25 cellular contexts compared by ENCODE assay signal in genomic region chr4:42267724-42268123, GRCh38.
A peak's percentile ranks its signal among the peaks of the same experiment; 100 is the strongest.
DNase-seq lines count a peak whose midpoint lies in the region; ATAC-seq, FAIRE-seq and TF ChIP-seq lines count a peak whose summit lies in the region.
"Had no signal": no experiment of that assay in that cellular context is flagged by ENCODE, and none has a peak within 500 bp of the region (broad histone marks: within the 10 kb centered on the region; RNA-seq: fewer than 3 reads in every experiment).

No MANE protein-coding gene starts in this region.

- H4K20me1 ChIP-seq in H1 (replicated peaks in 1 of 2; ENCODE audit: control insufficient read depth in 1 of 2, insufficient read depth in 2 of 2, low read length in 2 of 2), result no peaks in the 10 kb centered on the region
- H4K20me1 ChIP-seq: BLaER1 treated with 17β-estradiol and CSF1 and Interleukin-3, amounts not matched to agents 10 nM and 100 nM had no signal

- H2BK20ac ChIP-seq in H1 (ENCODE audit: low read length), result 0 out of 2 replicates have a peak overlapping the region, but pooled peaks have one; percentile 36

- H3K9ac ChIP-seq in H1 (replicated peaks in 1 of 4; ENCODE audit: extremely low read depth in 1 of 4, low read depth in 3 of 4, low read length in 3 of 4), result no peak overlapping the region
- H3K9ac ChIP-seq: BLaER1 treated with 17β-estradiol and CSF1 and Interleukin-3, amounts not matched to agents 10 nM and 100 nM had no signal

- H4K8ac ChIP-seq in H1 (ENCODE audit: extremely low read depth, insufficient read depth, low read length), result no peak overlapping the region

- in situ Hi-C loops in transverse colon (cut with MboI; ENCODE audit: low pct_ligation_motif_present in 1 of 4, low pct_unique_long_range_greater_than_20kb in 1 of 4, low sequenced_read_pairs in 3 of 4), result no loop called here

- DNase-seq in H1 (ENCODE audit: low read depth in 1 of 2, low spot score in 2 of 2) (no peak), transverse colon (no peak)
- DNase-seq: 8988T; ACHN; AML-193; BE2C; CD4-positive, alpha-beta T cell; CD8-positive, alpha-beta memory T cell; DMS 273 treated with DMSO at 0.1 percent for 48 hours; DMS79; EL; GDM1; GOT3; H7; HCEC 1CT had no signal

- H3K18ac ChIP-seq in H1 (ENCODE audit: extremely low read depth, low read length), result 0 out of 2 replicates have a peak overlapping the region, but pooled peaks have one; percentile 21

- no peak overlapping the region for H3K4ac ChIP-seq in H1 (replicated peaks; ENCODE audit: insufficient read length, low read depth, low read length)

- intact Hi-C loops in transverse colon (cut with DNase I; ENCODE audit: low total_unique reads), result no loop called here

- POLR2A ChIA-PET in H1 (lab: Charles Lee; ENCODE audit: partially characterized antibody), result no interaction called here

- FAIRE-seq in H1 (lab: Jason Lieb, UNC), result no peak
- FAIRE-seq: A549, D721Med, GM12878, GM18507, GM19239 had no signal

- no peak overlapping the region; the same call in 1 of the 2 replicates for H2BK5ac ChIP-seq in H1 (ENCODE audit: low read depth, low read length)

- peaks cover 0 to 8% (median 1%) of the 10 kb centered on the region in 4 experiments; a peak in 3 of 7 replicates for H3K4me1 ChIP-seq in H1 (replicated peaks in 1 of 4; ENCODE audit: control insufficient read depth in 3 of 4, insufficient read depth in 4 of 4, low read length in 3 of 4)
- no peaks in the 10 kb centered on the region for H3K4me1 ChIP-seq in transverse colon
- H3K4me1 ChIP-seq: A549; BE2C; BLaER1 treated with 17β-estradiol and CSF1 and Interleukin-3, amounts not matched to agents 10 nM and 100 nM had no signal

- TF ChIP-seq CTCF in H1 (IDR thresholded peaks at IDR 0.05; ENCODE audit: control extremely low read depth in 1 of 3, insufficient read depth in 1 of 3, low read depth in 1 of 3, low read length in 3 of 3) (no peak), transverse colon (IDR thresholded peaks at IDR 0.05) (no peak)

- H3K56ac ChIP-seq in H1 (replicated peaks; ENCODE audit: insufficient read length, low read depth, low read length), result no peak overlapping the region

- H3K36me3 ChIP-seq in H1 (ENCODE audit: control insufficient read depth in 2 of 4, insufficient read depth in 4 of 4, low read length in 3 of 4) (peaks cover 0 to 7% (median 0%) of the 10 kb centered on the region in 4 experiments; a peak in 2 of 8 replicates), transverse colon (no peaks in the 10 kb centered on the region)
- H3K36me3 ChIP-seq: BE2C; BLaER1 treated with 17β-estradiol and CSF1 and Interleukin-3, amounts not matched to agents 10 nM and 100 nM had no signal

- H2AK5ac ChIP-seq in H1 (ENCODE audit: low read depth, low read length), result no peak overlapping the region

- no peak overlapping the region for H4K5ac ChIP-seq in H1 (ENCODE audit: insufficient read length, low read depth, low read length)

- CTCF ChIA-PET in H1 (lab: Charles Lee; ENCODE audit: partially characterized antibody), result no interaction called here

- TF ChIP-seq POLR2A in H1 (IDR thresholded peaks at IDR 0.05; ENCODE audit: control extremely low read depth in 1 of 2, low read depth in 2 of 2, low read length in 2 of 2) (no peak), transverse colon (IDR thresholded peaks at IDR 0.05) (no peak)

- no peak overlapping the region for H3K14ac ChIP-seq in H1 (ENCODE audit: insufficient read length)

- H3K4me3 ChIP-seq in H1 (ENCODE audit: extremely low read depth in 1 of 4, insufficient read depth in 2 of 4, low read depth in 3 of 4, low read length in 4 of 4), result no peak overlapping the region
- no peak overlapping the region for H3K4me3 ChIP-seq in transverse colon
- H3K4me3 ChIP-seq: A549; BLaER1 treated with 17β-estradiol and CSF1 and Interleukin-3, amounts not matched to agents 10 nM and 100 nM; GM12878 had no signal

- H2BK120ac ChIP-seq in H1 (replicated peaks; ENCODE audit: low read depth, low read length), result peak overlapping the region; percentile 82

- TF ChIP-seq RAD21 in H1 (IDR thresholded peaks at IDR 0.05 in 1 of 2, conservative IDR thresholded peaks at IDR 0.05 in 1 of 2; ENCODE audit: low read depth in 2 of 2, low read length in 2 of 2), result no peak

- TF ChIP-seq EP300 in H1 (IDR thresholded peaks at IDR 0.05; ENCODE audit: borderline replicate concordance in 1 of 2, low read depth in 2 of 2, low read length in 2 of 2), result no peak
- TF ChIP-seq EP300 in transverse colon (IDR thresholded peaks at IDR 0.05; ENCODE audit: low read depth), result no peak

- H3K9me3 ChIP-seq in H1 (ENCODE audit: insufficient read depth in 2 of 2, low read depth in 1 of 2, low read length in 1 of 2) (peaks cover 19 to 25% of the 10 kb centered on the region in 2 experiments), transverse colon (no peaks in the 10 kb centered on the region)
- H3K9me3 ChIP-seq: A549, BE2C had no signal

- H2AFZ ChIP-seq in H1 (ENCODE audit: low read length), result no peak overlapping the region

- H3K79me2 ChIP-seq in H1 (ENCODE audit: control insufficient read depth in 1 of 2, insufficient read depth in 2 of 2, low read length in 2 of 2), result no peaks in the 10 kb centered on the region

- H3K27ac ChIP-seq in H1 (ENCODE audit: low read depth, low read length) (no peak overlapping the region), transverse colon (no peak overlapping the region)
- H3K27ac ChIP-seq: A549; BLaER1 treated with 17β-estradiol and CSF1 and Interleukin-3, amounts not matched to agents 10 nM and 100 nM had no signal

- 94% methylated on average over 3 of the region's 3 CpGs; no CpG with 5 or more reads in 1 of the 2 experiments for WGBS in H1 (ENCODE audit: extremely low coverage in 1 of 2, insufficient coverage in 1 of 2, insufficient read length in 1 of 2, insufficient replicate concordance in 2 of 2, low coverage in 1 of 2, low lambda C conversion rate in 2 of 2, missing lambda C conversion rate in 1 of 2), 2 experiments
- 85 to 93% methylated on average over 3 of the region's 3 CpGs for WGBS in transverse colon (ENCODE audit: low coverage in 1 of 2), 2 donors

- H4K91ac ChIP-seq in H1 (replicated peaks; ENCODE audit: insufficient read length, low read length), result peak overlapping the region; percentile 79

- no peak overlapping the region for H2BK12ac ChIP-seq in H1 (ENCODE audit: low read depth, low read length)

- ATAC-seq in GM19463 (IDR thresholded peaks at IDR 0.05; ENCODE audit: unreplicated experiment) (peak; percentile 62), HG02981 (IDR thresholded peaks at IDR 0.05; ENCODE audit: unreplicated experiment) (peak; percentile 53), HG03097 (IDR thresholded peaks at IDR 0.05; ENCODE audit: low FRiP score, unreplicated experiment) (no peak), GM18868 (IDR thresholded peaks at IDR 0.05; ENCODE audit: unreplicated experiment) (no peak)
- ATAC-seq: A549, GM12878 had no signal

- no peak overlapping the region for H3K23ac ChIP-seq in H1 (ENCODE audit: insufficient read length)

- no peaks in the 10 kb centered on the region for H3K23me2 ChIP-seq in H1 (ENCODE audit: low read depth, low read length)

- H3K79me1 ChIP-seq in H1 (ENCODE audit: low read depth, low read length), result no peaks in the 10 kb centered on the region

- H3K27me3 ChIP-seq in H1 (replicated peaks in 1 of 4; ENCODE audit: control insufficient read depth in 3 of 4, extremely low read depth in 1 of 4, insufficient read depth in 3 of 4, low read length in 3 of 4), result no peaks in the 10 kb centered on the region
- H3K27me3 ChIP-seq in transverse colon, result no peaks in the 10 kb centered on the region
- H3K27me3 ChIP-seq: BE2C; BLaER1 treated with 17β-estradiol and CSF1 and Interleukin-3, amounts not matched to agents 10 nM and 100 nM had no signal

- H3K4me2 ChIP-seq in H1 (ENCODE audit: insufficient read depth in 1 of 2, low read depth in 2 of 2, low read length in 2 of 2), result no peak overlapping the region
- H3K4me2 ChIP-seq: A549; BLaER1 treated with 17β-estradiol and CSF1 and Interleukin-3, amounts not matched to agents 10 nM and 100 nM had no signal

- H2BK15ac ChIP-seq in H1 (ENCODE audit: low read length), result no peak overlapping the region

TF ChIP-seq in H1, 55 proteins besides CTCF, POLR2A, EP300 and RAD21:
- no peak for TF ChIP-seq SP2 (IDR thresholded peaks at IDR 0.05; ENCODE audit: low read length)
- no peak for TF ChIP-seq BCL11A (IDR thresholded peaks at IDR 0.05; ENCODE audit: low read depth in 2 of 2, low read length in 2 of 2)
- no peak for TF ChIP-seq JUN (IDR thresholded peaks at IDR 0.05; ENCODE audit: low read depth, low read length)
- no peak for TF ChIP-seq EGR1 (IDR thresholded peaks at IDR 0.05; ENCODE audit: borderline replicate concordance, low read depth, low read length)
- TF ChIP-seq KDM1A (IDR thresholded peaks at IDR 0.05; ENCODE audit: borderline replicate concordance, low read length), result no peak
- TF ChIP-seq ATF3 (IDR thresholded peaks at IDR 0.05; ENCODE audit: insufficient read depth, low read depth, low read length), result no peak
- no peak for TF ChIP-seq POU5F1 (IDR thresholded peaks at IDR 0.05; ENCODE audit: low read depth, low read length)
- TF ChIP-seq JUND (IDR thresholded peaks at IDR 0.05; ENCODE audit: low read length), result no peak
- TF ChIP-seq SIRT6 (IDR thresholded peaks at IDR 0.05; ENCODE audit: low read length), result no peak
TF ChIP-seq in H1: peak in this region for 0.

Comparison
In these comparisons a context has a peak if more than half of its experiments do, and no peak if none do; other contexts are left out.
1. ATAC-seq: peak in GM19463 (single experiment) and HG02981 (single experiment); none in HG03097 (single experiment) and GM18868 (single experiment).